13 cellular contexts compared by ENCODE assay signal in the genomic region with DNA sequence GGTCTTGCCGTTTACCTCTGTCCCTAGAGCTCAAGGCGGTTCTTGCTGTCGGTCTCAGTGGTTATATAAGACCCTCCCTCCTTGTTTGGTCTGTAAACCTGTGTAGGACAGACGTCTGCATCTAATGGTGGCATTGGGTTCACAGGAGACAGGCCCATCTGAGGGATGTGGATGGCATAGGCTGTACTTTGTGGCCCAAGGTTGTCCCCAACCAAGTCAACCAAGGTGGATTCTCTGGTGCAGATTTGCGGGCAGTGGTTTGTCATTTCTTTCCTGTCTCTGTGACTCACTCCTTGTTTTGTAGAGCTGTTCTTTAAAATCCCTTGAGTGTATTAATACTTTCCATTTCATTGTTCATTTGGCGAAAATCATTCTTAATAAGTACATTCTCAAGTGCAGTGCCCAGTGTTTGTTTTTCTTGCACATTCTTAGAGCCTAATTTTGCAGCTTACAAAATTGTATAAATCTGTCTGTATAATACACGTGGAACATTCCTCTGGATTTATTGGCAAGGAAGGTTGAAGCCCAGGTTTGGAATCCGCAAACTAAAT.
A peak's percentile ranks its signal among the peaks of the same experiment; 100 is the strongest.
DNase-seq lines count a peak whose midpoint lies in the region; ATAC-seq lines count a peak whose summit lies in the region.
"Had no signal": no experiment of that assay in that cellular context is flagged by ENCODE, and none has a peak within 500 bp of the region (broad histone marks: within the 10 kb centered on the region; RNA-seq: fewer than 3 reads in every experiment).

No MANE protein-coding gene starts in this region.

- H3K4me1 ChIP-seq in CD4-positive, CD25-positive, alpha-beta regulatory T cell (ENCODE audit: control insufficient read depth, insufficient read depth, low read length, poor library complexity, severe bottlenecking) = no peaks in the 10 kb centered on the region
- H3K4me1 ChIP-seq: gastroesophageal sphincter had no signal

- peaks cover 94% of the 10 kb centered on the region for H3K36me3 ChIP-seq in CD4-positive, CD25-positive, alpha-beta regulatory T cell (ENCODE audit: control insufficient read depth, insufficient read depth, low read length)

- H3K4me3 ChIP-seq in CD4-positive, CD25-positive, alpha-beta regulatory T cell (ENCODE audit: low read depth, low read length) = no peak overlapping the region
- H3K4me3 ChIP-seq: gastroesophageal sphincter had no signal

- peak in 1 of 3 donors; percentile 36 for DNase-seq in CD4-positive, CD25-positive, alpha-beta regulatory T cell
- peak; percentile 80 for DNase-seq in activated CD4-positive, alpha-beta T cell treated with anti-CD3 and anti-CD28 coated beads for 36 hours
- peak; percentile 73 for DNase-seq in stimulated activated CD4-positive, alpha-beta T cell treated with anti-CD3 and anti-CD28 coated beads, Interleukin-15, amount 100 ng/mL, for 24 hours
- DNase-seq in posterior vena cava (ENCODE audit: low spot score) (no peak), A172 (ENCODE audit: low spot score) (no peak), T-helper 9 cell (no peak)
- DNase-seq: kidney glomerular epithelial cell, naive B cell had no signal

- H3K27ac ChIP-seq in CD4-positive, CD25-positive, alpha-beta regulatory T cell (ENCODE audit: insufficient read depth, low read length, poor library complexity, severe bottlenecking) = no peak overlapping the region
- H3K27ac ChIP-seq: gastroesophageal sphincter had no signal

- intact Hi-C loops in activated CD4-positive, alpha-beta T cell treated with anti-CD3 and anti-CD28 coated beads for 36 hours (cut with DNase I, micrococcal nuclease) = loop anchor here in 1 of 2 experiments (1.0 kb wide), 3 partner anchors 13 to 183 kb away; no protein-coding TSS in a partner anchor
- intact Hi-C loops in posterior vena cava (cut with DNase I) = no loop called here

- CTCF ChIA-PET in activated CD4-positive, alpha-beta T cell treated with anti-CD3 and anti-CD28 coated beads for 36 hours (lab: Charles Lee) = interaction anchor here (0.8 to 1.9 kb wide), 6 partner anchors 8 to 75 kb away, joined by 3 to 5 read pairs (median 3); no protein-coding TSS in a partner anchor

- H3K9me3 ChIP-seq in CD4-positive, CD25-positive, alpha-beta regulatory T cell (ENCODE audit: control insufficient read depth in 2 of 2, low read length in 2 of 2) = no peaks in the 10 kb centered on the region
- H3K9me3 ChIP-seq: gastroesophageal sphincter had no signal

- H3K36me3 Mint-ChIP-seq in CD4-positive, CD25-positive, alpha-beta regulatory T cell = peaks cover 74% of the 10 kb centered on the region
- H3K36me3 Mint-ChIP-seq in activated CD4-positive, alpha-beta T cell treated with anti-CD3 and anti-CD28 coated beads for 36 hours (ENCODE audit: low read depth) = peaks cover 73% of the 10 kb centered on the region
- peaks cover 48% of the 10 kb centered on the region for H3K36me3 Mint-ChIP-seq in activated naive CD4-positive, alpha-beta T cell treated with anti-CD3 and anti-CD28 coated beads, Interleukin-2, amount 50 U/mL, for 24 hours

- H3K27me3 Mint-ChIP-seq in CD4-positive, CD25-positive, alpha-beta regulatory T cell = no peaks in the 10 kb centered on the region
- H3K27me3 Mint-ChIP-seq in activated CD4-positive, alpha-beta T cell treated with anti-CD3 and anti-CD28 coated beads for 36 hours = no peaks in the 10 kb centered on the region
- H3K27me3 Mint-ChIP-seq in activated naive CD4-positive, alpha-beta T cell treated with anti-CD3 and anti-CD28 coated beads, Interleukin-2, amount 50 U/mL, for 24 hours = no peaks in the 10 kb centered on the region
- H3K27me3 Mint-ChIP-seq: brain, naive B cell had no signal

- peak overlapping the region; percentile 83 to 95 (median 89) for H3K27ac Mint-ChIP-seq in CD4-positive, CD25-positive, alpha-beta regulatory T cell
- H3K27ac Mint-ChIP-seq in activated CD4-positive, alpha-beta T cell treated with anti-CD3 and anti-CD28 coated beads for 36 hours = peak overlapping the region; percentile 72
- peak overlapping the region; percentile 79 for H3K27ac Mint-ChIP-seq in activated naive CD4-positive, alpha-beta T cell treated with anti-CD3 and anti-CD28 coated beads, Interleukin-2, amount 50 U/mL, for 24 hours
- H3K27ac Mint-ChIP-seq: brain had no signal

- peaks cover 31 to 41% (median 33%) of the 10 kb centered on the region in 4 donors for H3K4me1 Mint-ChIP-seq in CD4-positive, CD25-positive, alpha-beta regulatory T cell
- peaks cover 40% of the 10 kb centered on the region for H3K4me1 Mint-ChIP-seq in activated CD4-positive, alpha-beta T cell treated with anti-CD3 and anti-CD28 coated beads for 36 hours
- H3K4me1 Mint-ChIP-seq in activated naive CD4-positive, alpha-beta T cell treated with anti-CD3 and anti-CD28 coated beads, Interleukin-2, amount 50 U/mL, for 24 hours = peaks cover 50% of the 10 kb centered on the region

- POLR2A ChIA-PET in activated CD4-positive, alpha-beta T cell treated with anti-CD3 and anti-CD28 coated beads for 36 hours (lab: Charles Lee) = interaction anchor here (1.0 kb wide), 1 partner anchor 150 kb away, joined by 5 read pairs; a partner anchor contains a TSS

- no peaks in the 10 kb centered on the region for H3K27me3 ChIP-seq in CD4-positive, CD25-positive, alpha-beta regulatory T cell (ENCODE audit: control insufficient read depth, insufficient read depth, low read length)
- H3K27me3 ChIP-seq: gastroesophageal sphincter had no signal

- peak; percentile 77 to 81 for ATAC-seq in CD4-positive, CD25-positive, alpha-beta regulatory T cell (ENCODE audit: low read depth in 2 of 2)
- peak; percentile 96 for ATAC-seq in activated CD4-positive, alpha-beta T cell treated with anti-CD3 and anti-CD28 coated beads for 36 hours
- ATAC-seq in GM18858 (IDR thresholded peaks at IDR 0.05; ENCODE audit: unreplicated experiment) = no peak
- ATAC-seq: gastroesophageal sphincter, SK-N-SH treated with all-trans-retinoic acid at 6 μM for 48 hours had no signal

- no peaks in the 10 kb centered on the region for H3K9me3 Mint-ChIP-seq in CD4-positive, CD25-positive, alpha-beta regulatory T cell
- H3K9me3 Mint-ChIP-seq in activated CD4-positive, alpha-beta T cell treated with anti-CD3 and anti-CD28 coated beads for 36 hours (ENCODE audit: low read depth) = no peaks in the 10 kb centered on the region
- H3K9me3 Mint-ChIP-seq in activated naive CD4-positive, alpha-beta T cell treated with anti-CD3 and anti-CD28 coated beads, Interleukin-2, amount 50 U/mL, for 24 hours = no peaks in the 10 kb centered on the region
- H3K9me3 Mint-ChIP-seq: naive B cell had no signal

- H3K4me3 Mint-ChIP-seq in CD4-positive, CD25-positive, alpha-beta regulatory T cell = peak overlapping the region in 1 of 4 donors; percentile 67
- H3K4me3 Mint-ChIP-seq in activated CD4-positive, alpha-beta T cell treated with anti-CD3 and anti-CD28 coated beads for 36 hours = no peak overlapping the region
- peak overlapping the region; percentile 19 for H3K4me3 Mint-ChIP-seq in activated naive CD4-positive, alpha-beta T cell treated with anti-CD3 and anti-CD28 coated beads, Interleukin-2, amount 50 U/mL, for 24 hours
- H3K4me3 Mint-ChIP-seq: brain had no signal

Comparison
In these comparisons a context has a peak if more than half of its experiments do, and no peak if none do; other contexts are left out.
1. DNase-seq: peak in activated CD4-positive, alpha-beta T cell treated with anti-CD3 and anti-CD28 coated beads for 36 hours (single experiment) and stimulated activated CD4-positive, alpha-beta T cell treated with anti-CD3 and anti-CD28 coated beads, Interleukin-15, amount 100 ng/mL, for 24 hours (single experiment); none in posterior vena cava (single experiment), A172 (single experiment) and T-helper 9 cell (single experiment).
2. Peak in every context shown above with its lines, with median percentiles within 50 percentile points of each other: H3K27ac Mint-ChIP-seq.